ENCODE assay signal across 16 cellular contexts in the genomic region with DNA sequence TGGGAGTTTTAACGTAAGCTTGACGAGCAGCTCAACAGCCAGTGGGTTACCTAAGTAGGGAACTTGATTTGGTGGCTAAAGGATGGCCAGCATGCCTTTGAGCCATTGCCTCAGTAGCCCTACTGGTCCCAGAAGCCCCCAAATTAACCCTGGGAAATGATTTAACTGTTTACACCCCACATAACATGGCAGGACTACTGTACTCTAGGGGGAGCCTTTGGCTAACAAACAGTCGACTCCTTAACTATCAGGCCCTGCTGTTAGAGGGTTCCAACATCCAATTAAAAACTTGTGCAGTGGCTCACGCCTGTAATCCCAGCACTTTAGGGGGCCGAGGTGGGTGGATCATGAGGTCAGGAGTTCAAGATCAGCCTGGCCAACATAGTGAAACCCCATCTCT. TPM values are rescaled to one million over a fixed set of nuclear protein-coding genes. Genes with fewer than 3 reads are reported as not detected.
A peak's percentile ranks its signal among the peaks of the same experiment; 100 is the strongest.
DNase-seq lines count a peak whose midpoint lies in the region; ATAC-seq and TF ChIP-seq lines count a peak whose summit lies in the region.
"Had no signal": no experiment of that assay in that cellular context is flagged by ENCODE, and none has a peak within 500 bp of the region (broad histone marks: within the 10 kb centered on the region; RNA-seq: fewer than 3 reads in every experiment).

No MANE protein-coding gene starts in this region.

- no peaks in the 10 kb centered on the region for H4K20me1 ChIP-seq in GM23338 (replicated peaks; ENCODE audit: insufficient read depth)

- peak; percentile 50 for DNase-seq in A673 (ENCODE audit: low spot score)
- peak; percentile 72 for DNase-seq in GM23338 (ENCODE audit: low spot score)
- DNase-seq in NOMO-1 treated with dmso at 0.1 percent for 144 hours (lab: John Stamatoyannopoulos, UW; ENCODE audit: unreplicated experiment) = peak; percentile 35
- DNase-seq in chondrocyte (ENCODE audit: low spot score) = no peak
- no peak for DNase-seq in coronary artery (ENCODE audit: low spot score)
- DNase-seq in activated CD8-positive, alpha-beta memory T cell treated with anti-CD3 and anti-CD28 coated beads, Interleukin-2, amount 50 U/mL, for 4 hours = no peak
- DNase-seq in NCI-H1092 (lab: John Stamatoyannopoulos, UW) = no peak
- no peak for DNase-seq in esophagus squamous epithelium (lab: John Stamatoyannopoulos, UW)
- DNase-seq: activated CD8-positive, alpha-beta T cell treated with anti-CD3 and anti-CD28 coated beads for 36 hours; GOT3; hypothalamus; testis had no signal

- BruUV-seq in A673 (replicated peaks; lab: Mats Ljungman, UMichigan) = no TSS peak

- no peak overlapping the region for H3K4me2 ChIP-seq in GM23338

- H3K4me3 ChIP-seq in A673 (ENCODE audit: low read depth, low read length, poor library complexity, severe bottlenecking) (no peak overlapping the region), GM23338 (no peak overlapping the region), coronary artery (no peak overlapping the region), esophagus squamous epithelium (no peak overlapping the region)
- H3K4me3 ChIP-seq: right atrium auricular region, testis had no signal

- TF ChIP-seq POLR2A in esophagus squamous epithelium (IDR thresholded peaks at IDR 0.05) = no peak

- 59 to 61% methylated on average over 4 to 5 of the region's 5 CpGs for WGBS in esophagus squamous epithelium, 2 donors

- no peak overlapping the region for H2AFZ ChIP-seq in GM23338

- no peaks in the 10 kb centered on the region for H3K36me3 ChIP-seq in A673 (ENCODE audit: insufficient read depth, low read length, poor library complexity, severe bottlenecking)
- H3K36me3 ChIP-seq in GM23338 (ENCODE audit: insufficient read depth) = no peaks in the 10 kb centered on the region
- no peaks in the 10 kb centered on the region for H3K36me3 ChIP-seq in esophagus squamous epithelium
- H3K36me3 ChIP-seq: right atrium auricular region had no signal

- H3K4me1 Mint-ChIP-seq in GM23338 (no peaks in the 10 kb centered on the region), chondrocyte (ENCODE audit: low read depth) (peaks cover 5% of the 10 kb centered on the region)
- H3K4me1 Mint-ChIP-seq: activated naive CD4-positive, alpha-beta T cell treated with anti-CD3 and anti-CD28 coated beads, Interleukin-2, amount 50 U/mL, for 24 hours; mesothelial cell of epicardium had no signal

- H3K27me3 ChIP-seq in A673 (replicated peaks; ENCODE audit: insufficient read depth, low read depth, low read length, poor library complexity) = no peaks in the 10 kb centered on the region
- H3K27me3 ChIP-seq in GM23338 (ENCODE audit: insufficient read depth) = no peaks in the 10 kb centered on the region
- no peaks in the 10 kb centered on the region for H3K27me3 ChIP-seq in esophagus squamous epithelium
- H3K27me3 ChIP-seq: right atrium auricular region, testis had no signal

- H3K79me2 ChIP-seq in GM23338 (replicated peaks; ENCODE audit: insufficient read depth) = no peaks in the 10 kb centered on the region

- H3K36me3 Mint-ChIP-seq in GM23338 (ENCODE audit: low read depth) (peaks cover 27% of the 10 kb centered on the region), chondrocyte (ENCODE audit: low read depth) (no peaks in the 10 kb centered on the region)

- H3K4me1 ChIP-seq in A673 (ENCODE audit: insufficient read depth, low read length, poor library complexity, severe bottlenecking) (no peaks in the 10 kb centered on the region), GM23338 (ENCODE audit: insufficient read depth) (no peaks in the 10 kb centered on the region), esophagus squamous epithelium (peaks cover 5 to 21% (median 12%) of the 10 kb centered on the region in 3 donors)
- H3K4me1 ChIP-seq: testis had no signal

- H3K4me3 Mint-ChIP-seq in GM23338 (no peak overlapping the region), chondrocyte (ENCODE audit: unreplicated experiment) (no peak overlapping the region)
- H3K4me3 Mint-ChIP-seq: activated CD8-positive, alpha-beta T cell treated with anti-CD3 and anti-CD28 coated beads for 36 hours; activated naive CD4-positive, alpha-beta T cell treated with anti-CD3 and anti-CD28 coated beads, Interleukin-2, amount 50 U/mL, for 24 hours; mesothelial cell of epicardium; T-helper 1 cell treated with Interleukin-12 subunit alpha and Interleukin-12 subunit beta and Interleukin-4 antibody, amounts not matched to agents 30 μg/mL and 1 μg/mL, for 36 hours had no signal

- H3K9me3 ChIP-seq in A673 (ENCODE audit: low read depth, low read length, poor library complexity, severe bottlenecking) = peaks cover 16% of the 10 kb centered on the region
- peaks cover 0 to 17% (median 14%) of the 10 kb centered on the region in 3 donors for H3K9me3 ChIP-seq in esophagus squamous epithelium
- H3K9me3 ChIP-seq: testis had no signal

- H3K27ac ChIP-seq in A673 (ENCODE audit: low read depth, low read length, poor library complexity, severe bottlenecking) = no peak overlapping the region
- H3K27ac ChIP-seq in GM23338 (ENCODE audit: low read depth) = no peak overlapping the region
- no peak overlapping the region for H3K27ac ChIP-seq in coronary artery
- no peak overlapping the region for H3K27ac ChIP-seq in esophagus squamous epithelium
- H3K27ac ChIP-seq: right atrium auricular region, testis had no signal

- intact Hi-C loops in A673 (cut with micrococcal nuclease; ENCODE audit: unreplicated experiment) (no loop called here), esophagus squamous epithelium (cut with DNase I) (no loop called here)

- H3K9me2 ChIP-seq in GM23338 (ENCODE audit: insufficient read depth) = no peaks in the 10 kb centered on the region

- H3F3A ChIP-seq in GM23338 (replicated peaks; ENCODE audit: low read depth) = no peaks in the 10 kb centered on the region

- TF ChIP-seq CTCF in A673 (conservative IDR thresholded peaks at IDR 0.05; ENCODE audit: low read depth, low read length) = peak; percentile 38
- peak; percentile 59 to 85 for TF ChIP-seq CTCF in GM23338 (conservative IDR thresholded peaks at IDR 0.05; ENCODE audit: low read depth in 2 of 2)
- peak; percentile 55 for TF ChIP-seq CTCF in chondrocyte (IDR thresholded peaks at IDR 0.05)
- no peak for TF ChIP-seq CTCF in coronary artery (IDR thresholded peaks at IDR 0.05)
- peak in 1 of 6 experiments; percentile 45 for TF ChIP-seq CTCF in esophagus squamous epithelium (IDR thresholded peaks at IDR 0.05)

- POLR2A ChIA-PET in A673 (lab: Charles Lee; ENCODE audit: low non-redundant PET) = no interaction called here

- H3K9me3 Mint-ChIP-seq in GM23338 (peaks cover 37% of the 10 kb centered on the region), chondrocyte (ENCODE audit: low read depth) (peaks cover 11% of the 10 kb centered on the region)

- H3K27ac Mint-ChIP-seq in GM23338 (no peak overlapping the region), chondrocyte (ENCODE audit: unreplicated experiment) (no peak overlapping the region)
- H3K27ac Mint-ChIP-seq: activated CD8-positive, alpha-beta T cell treated with anti-CD3 and anti-CD28 coated beads for 36 hours; activated naive CD4-positive, alpha-beta T cell treated with anti-CD3 and anti-CD28 coated beads, Interleukin-2, amount 50 U/mL, for 24 hours; mesothelial cell of epicardium; T-helper 1 cell treated with Interleukin-12 subunit alpha and Interleukin-12 subunit beta and Interleukin-4 antibody, amounts not matched to agents 30 μg/mL and 1 μg/mL, for 36 hours had no signal

- peaks cover 10% of the 10 kb centered on the region for H3K27me3 Mint-ChIP-seq in GM23338 (ENCODE audit: insufficient read depth, low read depth, poor library complexity)
- no peaks in the 10 kb centered on the region for H3K27me3 Mint-ChIP-seq in chondrocyte (ENCODE audit: low read depth)

- CTCF ChIA-PET in A673 (lab: Charles Lee) = interaction anchor here (1.0 to 1.7 kb wide), 3 partner anchors 257 to 271 kb away, joined by 4 to 7 read pairs (median 5); no protein-coding TSS in a partner anchor

- ATAC-seq in GM23338 = peak; percentile 57
- ATAC-seq: activated CD8-positive, alpha-beta T cell treated with anti-CD3 and anti-CD28 coated beads for 36 hours had no signal

RNA-seq across cellular contexts. Expression of a gene that starts 9.4 kb away (rescaled TPM):
- total RNA-seq in A673 (2021) (not detected in 2 replicates), chondrocyte (not detected in 3 replicates), esophagus squamous epithelium (not detected)
- total RNA-seq in GM23338 (2014; rRNA removed; shearing (Covaris generic)) = not detected in 2 replicates
- polyA plus RNA-seq in GM23338 (2016; fragmentation: Nextera tagmentation; extraction: Ambion mirVana) = not detected in 2 replicates
- total RNA-seq: activated CD8-positive, alpha-beta T cell treated with anti-CD3 and anti-CD28 coated beads for 36 hours; mesothelial cell of epicardium had no signal

RNA-seq across cellular contexts. Expression of a gene that starts 21.0 kb away (rescaled TPM):
- total RNA-seq in A673 (2021) = 37.9 and 42.9 TPM in 2 replicates
- total RNA-seq in GM23338 (2014; rRNA removed; shearing (Covaris generic)) = 51.0 and 53.0 TPM in 2 replicates
- 29.5 and 33.0 TPM in 2 replicates for polyA plus RNA-seq in GM23338 (2016; fragmentation: Nextera tagmentation; extraction: Ambion mirVana)
- 18.3 to 21.9 TPM (median 19.5 TPM) in 3 replicates for total RNA-seq in chondrocyte
- 10 to 100 TPM; 13.0 to 23.8 (median 19.6) TPM for total RNA-seq in esophagus squamous epithelium

RNA-seq across cellular contexts. Expression of a gene that starts 43.8 kb away (rescaled TPM):
- total RNA-seq in A673 (2021) = 17.8 and 23.1 TPM in 2 replicates
- 1.6 and 6.8 TPM in 2 replicates for total RNA-seq in GM23338 (2014; rRNA removed; shearing (Covaris generic))
- 26.7 and 29.7 TPM in 2 replicates for polyA plus RNA-seq in GM23338 (2016; fragmentation: Nextera tagmentation; extraction: Ambion mirVana)
- 12.2 to 13.8 TPM (median 12.8 TPM) in 3 replicates for total RNA-seq in chondrocyte
- 10 to 100 TPM in 1 of 4 donors, 1 to 10 TPM in 3; 2.5 to 12.6 (median 5.5) TPM for total RNA-seq in esophagus squamous epithelium

RNA-seq across cellular contexts. Expression of a gene that starts 43.9 kb away (rescaled TPM):
- total RNA-seq in A673 (2021) = 20.9 and 23.0 TPM in 2 replicates
- total RNA-seq in GM23338 (2014; rRNA removed; shearing (Covaris generic)) = 23.7 and 25.3 TPM in 2 replicates
- 10.3 and 11.5 TPM in 2 replicates for polyA plus RNA-seq in GM23338 (2016; fragmentation: Nextera tagmentation; extraction: Ambion mirVana)
- total RNA-seq in chondrocyte = 9.8 to 10.0 TPM (median 9.9 TPM) in 3 replicates
- total RNA-seq in esophagus squamous epithelium = 10 to 100 TPM in 3 of 4 donors, 1 to 10 TPM in 1; 6.6 to 19.9 (median 12.9) TPM

Comparison
In these comparisons a context has a peak if more than half of its experiments do, and no peak if none do; other contexts are left out.
1. DNase-seq: peak in A673 (single experiment), GM23338 (single experiment) and NOMO-1 treated with dmso at 0.1 percent for 144 hours (single experiment); none in chondrocyte (single experiment), coronary artery (single experiment), activated CD8-positive, alpha-beta memory T cell treated with anti-CD3 and anti-CD28 coated beads, Interleukin-2, amount 50 U/mL, for 4 hours (single experiment), NCI-H1092 (single experiment) and esophagus squamous epithelium (single experiment).